In the genomic region with DNA sequence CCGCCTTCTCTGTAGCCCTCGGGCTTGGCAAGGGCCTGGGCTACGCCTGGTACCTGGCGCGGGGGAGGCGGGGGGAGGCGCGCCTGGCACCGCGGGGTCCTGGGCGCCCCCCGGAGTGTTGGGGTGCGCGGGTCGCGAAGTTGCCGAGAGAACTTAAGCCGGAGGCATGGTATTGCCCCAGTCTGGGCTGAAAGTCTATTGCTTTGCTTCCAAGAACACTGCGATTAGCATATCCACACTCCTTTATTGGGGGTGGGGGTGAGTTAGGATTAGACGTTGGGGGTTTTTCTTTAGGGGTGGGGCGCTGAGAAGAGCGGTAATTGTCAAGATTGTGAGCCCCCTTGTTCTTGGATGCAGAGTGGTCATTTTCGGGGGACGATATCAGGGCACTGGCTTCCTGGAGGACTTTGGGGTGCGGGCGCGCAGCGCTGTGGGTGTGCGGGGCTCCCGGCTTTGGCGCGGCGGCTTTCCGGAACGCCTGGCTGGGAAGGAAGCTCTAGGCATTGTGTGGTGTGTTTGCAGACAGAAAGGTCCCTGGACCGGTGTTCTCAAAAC, we compare ENCODE assay signal across 8 cellular contexts. TPM values are rescaled to one million over a fixed set of nuclear protein-coding genes. Genes with fewer than 3 reads are reported as not detected.
A peak's percentile ranks its signal among the peaks of the same experiment; 100 is the strongest.
DNase-seq lines count a peak whose midpoint lies in the region; ATAC-seq and TF ChIP-seq lines count a peak whose summit lies in the region.

No MANE protein-coding gene starts in this region.

- H3K4me3 ChIP-seq in NT2/D1 (ENCODE audit: insufficient read length, low read depth) (peak overlapping the region; percentile 52), endodermal cell (ENCODE audit: low read length) (peak overlapping the region; percentile 88)

- peaks cover 15% of the 10 kb centered on the region for H3K36me3 ChIP-seq in NT2/D1 (ENCODE audit: insufficient read depth, insufficient read length, low read length)
- no peaks in the 10 kb centered on the region for H3K36me3 ChIP-seq in endodermal cell (ENCODE audit: control insufficient read depth, insufficient read depth, low read length)

- H3K36me3 Mint-ChIP-seq in endodermal cell (ENCODE audit: low read depth) = no peaks in the 10 kb centered on the region
- H3K36me3 Mint-ChIP-seq in naive thymus-derived CD8-positive, alpha-beta T cell = no peaks in the 10 kb centered on the region

- 0 to 1% methylated on average over 16 to 36 of the region's 36 CpGs for WGBS in endodermal cell (ENCODE audit: insufficient coverage in 1 of 2, insufficient read length in 1 of 2), 2 experiments

- no peak for TF ChIP-seq CTCF in endodermal cell (conservative IDR thresholded peaks at IDR 0.05)

- ATAC-seq in GM21526 (IDR thresholded peaks at IDR 0.05; ENCODE audit: low FRiP score, unreplicated experiment) (peak; percentile 8), GM18505 (IDR thresholded peaks at IDR 0.05; ENCODE audit: unreplicated experiment) (no peak), GM18519 (IDR thresholded peaks at IDR 0.05; ENCODE audit: low FRiP score, unreplicated experiment) (no peak)
- ATAC-seq in naive thymus-derived CD8-positive, alpha-beta T cell = peak; percentile 16 to 24

- peaks cover 19% of the 10 kb centered on the region for H3K4me1 Mint-ChIP-seq in endodermal cell
- H3K4me1 Mint-ChIP-seq in naive thymus-derived CD8-positive, alpha-beta T cell = peaks cover 7 to 17% (median 15%) of the 10 kb centered on the region in 4 donors

- DNase-seq in NT2/D1 (ENCODE audit: low read depth, low spot score) (no peak), endodermal cell (no peak), NCI-H1048 (lab: John Stamatoyannopoulos, UW) (no peak)
- DNase-seq in naive thymus-derived CD8-positive, alpha-beta T cell = no peak
- DNase-seq in activated CD4-positive, alpha-beta T cell treated with anti-CD3 and anti-CD28 coated beads for 1 hour = no peak

- H3K27ac ChIP-seq in endodermal cell (ENCODE audit: low read depth, low read length) = peak overlapping the region; percentile 85

- peaks cover 87% of the 10 kb centered on the region for H3K27me3 Mint-ChIP-seq in endodermal cell (ENCODE audit: insufficient read depth)
- H3K27me3 Mint-ChIP-seq in naive thymus-derived CD8-positive, alpha-beta T cell = peaks cover 20 to 54% (median 41%) of the 10 kb centered on the region in 5 donors

- peak overlapping the region; percentile 84 for H3K9ac ChIP-seq in NT2/D1 (ENCODE audit: insufficient read length, low read depth)
- H3K9ac ChIP-seq in endodermal cell (ENCODE audit: extremely low read depth, low read length, poor library complexity, severe bottlenecking) = peak overlapping the region; percentile 66

- H3K27me3 ChIP-seq in NT2/D1 (ENCODE audit: insufficient read depth, insufficient read length) (peaks cover 32% of the 10 kb centered on the region), endodermal cell (ENCODE audit: control insufficient read depth, insufficient read depth, low read length, poor library complexity, severe bottlenecking) (peaks cover 47% of the 10 kb centered on the region)

- H3K27ac Mint-ChIP-seq in endodermal cell = peak overlapping the region; percentile 52
- H3K27ac Mint-ChIP-seq in naive thymus-derived CD8-positive, alpha-beta T cell = peak overlapping the region in 1 of 10 donors; percentile 48

- H3K4me1 ChIP-seq in NT2/D1 (ENCODE audit: insufficient read depth, insufficient read length) (no peaks in the 10 kb centered on the region), endodermal cell (ENCODE audit: control insufficient read depth, insufficient read depth, low read length) (peaks cover 9% of the 10 kb centered on the region)

- H3K9me3 ChIP-seq in NT2/D1 (ENCODE audit: insufficient read depth, low read length) = no peaks in the 10 kb centered on the region
- no peaks in the 10 kb centered on the region for H3K9me3 ChIP-seq in endodermal cell (ENCODE audit: control insufficient read depth, low read length)

- POLR2A ChIA-PET in naive thymus-derived CD8-positive, alpha-beta T cell (lab: Charles Lee) = interaction anchor here (0.6 kb wide), 1 partner anchor 733 kb away, joined by 10 read pairs; no protein-coding TSS in a partner anchor

- H3K4me3 Mint-ChIP-seq in endodermal cell = peak overlapping the region; percentile 80
- peak overlapping the region; percentile 70 to 90 (median 83) for H3K4me3 Mint-ChIP-seq in naive thymus-derived CD8-positive, alpha-beta T cell

- no peak for TF ChIP-seq POLR2A in GM18505 (IDR thresholded peaks at IDR 0.05; ENCODE audit: borderline replicate concordance, extremely low read depth, insufficient read depth, insufficient read length)

- no peaks in the 10 kb centered on the region for H3K9me3 Mint-ChIP-seq in endodermal cell
- H3K9me3 Mint-ChIP-seq in naive thymus-derived CD8-positive, alpha-beta T cell = peaks cover 0 to 2% (median 0%) of the 10 kb centered on the region in 9 donors

RNA-seq across cellular contexts. Expression of gene TANC1, which starts 0.8 kb away (rescaled TPM):
- 1 to 10 TPM; 2.9 to 9.5 TPM for total RNA-seq in endodermal cell
- 15.0 TPM for polyA plus RNA-seq in endodermal cell (2013, experiment 1 of 2)
- polyA plus RNA-seq in endodermal cell (2013, experiment 2 of 2) = 15.6 TPM
- under 1 TPM; 0.05 to 0.13 TPM for total RNA-seq in naive thymus-derived CD8-positive, alpha-beta T cell
- under 1 TPM in 2 of 3 donors, not detected in 1; 0.05 to 0.17 TPM for polyA plus RNA-seq in naive thymus-derived CD8-positive, alpha-beta T cell

Comparison
In these comparisons a context has a peak if more than half of its experiments do, and no peak if none do; other contexts are left out.
1. ATAC-seq: peak in GM21526 (single experiment) and naive thymus-derived CD8-positive, alpha-beta T cell (2 of 2); none in GM18505 (single experiment) and GM18519 (single experiment).